14 cellular contexts compared by ENCODE assay signal in the genomic region with DNA sequence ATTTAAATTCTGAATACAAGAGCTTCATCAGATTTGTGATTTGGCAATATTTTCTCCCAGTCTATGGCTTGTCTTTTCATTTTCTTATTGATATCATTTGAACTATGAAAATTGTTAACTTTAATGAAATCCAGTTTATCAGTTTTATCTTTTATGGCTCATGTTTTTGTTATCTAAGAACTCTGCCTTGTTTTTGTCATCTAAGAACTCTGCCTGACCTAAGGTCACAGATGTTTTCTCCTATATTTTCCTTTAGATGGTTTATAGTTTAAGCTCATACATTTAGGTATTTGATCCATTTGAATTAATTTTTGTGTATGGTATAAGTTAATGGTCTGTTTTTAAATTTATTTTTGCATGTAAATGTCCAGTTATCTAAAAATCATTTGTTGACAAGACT.
"Had no signal": no experiment of that assay in that cellular context is flagged by ENCODE, and none has a peak within 500 bp of the region (broad histone marks: within the 10 kb centered on the region; RNA-seq: fewer than 3 reads in every experiment).

No MANE protein-coding gene starts in this region.

- H3K27me3 Mint-ChIP-seq: naive thymus-derived CD4-positive, alpha-beta T cell had no signal

- H3K4me3 ChIP-seq: heart right ventricle, mucosa of descending colon, transverse colon, vagina had no signal

- H3K27me3 ChIP-seq: heart right ventricle, transverse colon, vagina had no signal

- H3K27ac ChIP-seq: heart right ventricle, transverse colon, vagina had no signal

- H3K36me3 ChIP-seq: heart right ventricle, transverse colon, vagina had no signal

- H3K9me3 ChIP-seq: mucosa of descending colon, transverse colon, vagina had no signal

- DNase-seq: activated CD4-positive, alpha-beta T cell treated with anti-CD3 and anti-CD28 coated beads, Interleukin-2, amount 50 U/mL, for 1 hour; activated naive CD4-positive, alpha-beta T cell treated with anti-CD3 and anti-CD28 coated beads, Interleukin-2, amount 50 U/mL, for 16 hours; heart right ventricle; mucosa of descending colon; naive thymus-derived CD4-positive, alpha-beta T cell; nucleus accumbens; right cardiac atrium; small intestine; stimulated activated CD4-positive, alpha-beta T cell treated with anti-CD3 and anti-CD28 coated beads, Interleukin-4, amount 100 ng/mL, for 4 hours; stimulated activated CD8-positive, alpha-beta memory T cell treated with anti-CD3 and anti-CD28 coated beads, Interleukin-4, amount 100 ng/mL, for 48 hours; stimulated activated naive CD8-positive, alpha-beta T cell treated with anti-CD3 and anti-CD28 coated beads, Interleukin-15, Interleukin-2, amounts not matched to agents 100 U/mL and 50 U/mL, for 24 hours; T-helper 9 cell; transverse colon had no signal
